In genomic region chr14:96746101-96746500, GRCh38 we compare ENCODE assay signal across 1 cellular context.
TF ChIP-seq lines count a peak whose summit lies in the region.

No MANE protein-coding gene starts in this region.

TF ChIP-seq in K562, 482 proteins besides CTCF, POLR2A, EP300 and RAD21 (continued from another document):
- TF ChIP-seq STAG1 (CRISPR knock-in tag; IDR thresholded peaks at IDR 0.05; ENCODE audit: borderline replicate concordance) (no peak), PHF21A (IDR thresholded peaks at IDR 0.05; ENCODE audit: borderline replicate concordance, low read depth) (no peak), ZC3H11A (IDR thresholded peaks at IDR 0.05; ENCODE audit: low read depth, low read length) (no peak), YBX1 (IDR thresholded peaks at IDR 0.05) (no peak), POLR2AphosphoS2 (IDR thresholded peaks at IDR 0.05; ENCODE audit: low read length) (no peak)
TF ChIP-seq in K562: peak in this region for 6.
